ENCODE assay signal across 8 cellular contexts in genomic region chr11:75325713-75326438, GRCh38. TPM values are rescaled to one million over a fixed set of nuclear protein-coding genes. Genes with fewer than 3 reads are reported as not detected.
DNase-seq lines count a peak whose midpoint lies in the region; ATAC-seq, FAIRE-seq and TF ChIP-seq lines count a peak whose summit lies in the region.

No MANE protein-coding gene starts in this region.

- no peak overlapping the region for H3K4me3 ChIP-seq in A549

- no peak for FAIRE-seq in A549 (lab: Jason Lieb, UNC)

- ATAC-seq in A549 (peak; percentile 77 to 79), GM21381 (IDR thresholded peaks at IDR 0.05; ENCODE audit: unreplicated experiment) (no peak), GM21737 (IDR thresholded peaks at IDR 0.05; ENCODE audit: unreplicated experiment) (no peak)

- POLR2A ChIA-PET in A549 (lab: Yijun Ruan, JAX): interaction anchor here (0.7 to 1.0 kb wide), 2 partner anchors 14 to 64 kb away, joined by 3 read pairs; no protein-coding TSS in a partner anchor

- no peaks in the 10 kb centered on the region for H3K9me3 ChIP-seq in A549

- H3K4me3 Mint-ChIP-seq in activated naive CD8-positive, alpha-beta T cell treated with anti-CD3 and anti-CD28 coated beads for 36 hours: no peak overlapping the region
- H3K4me3 Mint-ChIP-seq in immature natural killer cell: peak overlapping the region in 4 of 5 donors; percentile 21 to 75 (median 35)

- peaks cover 66% of the 10 kb centered on the region for H3K4me1 Mint-ChIP-seq in activated naive CD8-positive, alpha-beta T cell treated with anti-CD3 and anti-CD28 coated beads for 36 hours
- H3K4me1 Mint-ChIP-seq in immature natural killer cell: peaks cover 78 to 79% of the 10 kb centered on the region in 2 donors

- peak overlapping the region; percentile 78 to 79 for H3K27ac ChIP-seq in A549

- TF ChIP-seq EP300 in A549 (IDR thresholded peaks at IDR 0.05): no peak

- CTCF ChIA-PET in A549 (lab: Yijun Ruan, JAX): interaction anchor here (0.7 to 10.9 kb wide), 9 partner anchors 11 to 205 kb away, joined by 3 to 147 read pairs (median 4); no protein-coding TSS in a partner anchor

- H3K27ac Mint-ChIP-seq in activated naive CD8-positive, alpha-beta T cell treated with anti-CD3 and anti-CD28 coated beads for 36 hours: peak overlapping the region; percentile 85
- peak overlapping the region; percentile 48 to 89 (median 76) for H3K27ac Mint-ChIP-seq in immature natural killer cell

- H3K4me2 ChIP-seq in A549: peak overlapping the region; percentile 75

- TF ChIP-seq POLR2A in A549 (IDR thresholded peaks at IDR 0.05; ENCODE audit: low read length): no peak

- H3K36me3 Mint-ChIP-seq in activated naive CD8-positive, alpha-beta T cell treated with anti-CD3 and anti-CD28 coated beads for 36 hours: peaks cover 10% of the 10 kb centered on the region
- H3K36me3 Mint-ChIP-seq in immature natural killer cell: peaks cover 3 to 10% (median 5%) of the 10 kb centered on the region in 3 donors

- DNase-seq in A549 (ENCODE audit: low read depth in 1 of 2, low spot score in 1 of 2): peak; percentile 83 to 84
- DNase-seq in M059J (ENCODE audit: low read depth): peak; percentile 84
- peak; percentile 76 for DNase-seq in activated naive CD8-positive, alpha-beta T cell treated with anti-CD3 and anti-CD28 coated beads for 36 hours
- no peak for DNase-seq in immature natural killer cell
- peak in 2 of 3 experiments; percentile 31 to 42 for DNase-seq in stimulated activated CD4-positive, alpha-beta T cell treated with anti-CD3 and anti-CD28 coated beads, TNF-alpha, amount 100 ng/mL, for 4 hours (ENCODE audit: low read depth in 3 of 3)
- DNase-seq in medulla oblongata (ENCODE audit: extremely low spot score): no peak

- H3K4me1 ChIP-seq in A549: peaks cover 68% of the 10 kb centered on the region

- H3K9me3 Mint-ChIP-seq in activated naive CD8-positive, alpha-beta T cell treated with anti-CD3 and anti-CD28 coated beads for 36 hours: no peaks in the 10 kb centered on the region
- H3K9me3 Mint-ChIP-seq in immature natural killer cell: no peaks in the 10 kb centered on the region

- 17% methylated on average over 10 of the region's 10 CpGs for WGBS in A549 (ENCODE audit: missing lambda C conversion rate)

- no peak for TF ChIP-seq CTCF in A549 (IDR thresholded peaks at IDR 0.05)

- no peaks in the 10 kb centered on the region for H3K27me3 Mint-ChIP-seq in activated naive CD8-positive, alpha-beta T cell treated with anti-CD3 and anti-CD28 coated beads for 36 hours
- H3K27me3 Mint-ChIP-seq in immature natural killer cell (ENCODE audit: low read depth in 3 of 3): no peaks in the 10 kb centered on the region

- TF ChIP-seq RAD21 in A549 (conservative IDR thresholded peaks at IDR 0.05 in 1 of 2, IDR thresholded peaks at IDR 0.05 in 1 of 2): no peak

TF ChIP-seq in A549, 52 proteins besides CTCF, POLR2A, EP300 and RAD21:
- TF ChIP-seq HOXB5 (CRISPR knock-in tag; IDR thresholded peaks at IDR 0.05): no peak
- TF ChIP-seq GATA3 (IDR thresholded peaks at IDR 0.05; ENCODE audit: borderline replicate concordance): peak; percentile 68
- no peak for TF ChIP-seq FOSL2 (IDR thresholded peaks at IDR 0.05)
- peak; percentile 70 for TF ChIP-seq FOSL2 (CRISPR knock-in tag; IDR thresholded peaks at IDR 0.05)
- TF ChIP-seq JUN (IDR thresholded peaks at IDR 0.05): 0 out of 5 replicates have a peak, but pooled peaks of 1 of the 2 experiments have one; percentile 23
- no peak for TF ChIP-seq KDM1A (IDR thresholded peaks at IDR 0.05; ENCODE audit: low read depth)
- peak; percentile 66; the same call in 1 of the 2 replicates for TF ChIP-seq MAX (IDR thresholded peaks at IDR 0.05)

RNA-seq across cellular contexts. Expression of gene ARRB1, which starts 25.6 kb away (rescaled TPM):
- polyA plus RNA-seq in A549 (2011; rRNA removed) (14.3 and 18.1 TPM in 2 replicates), A549 (2017; fragmentation: RNase III; extraction: RNeasy Plus Mini Kit Qiagen cat#74134 plus additional on column Dnase treatment) (4.9 to 8.4 TPM (median 6.8 TPM) in 3 replicates), immature natural killer cell (10 to 100 TPM; 28.7 to 51.1 (median 41.5) TPM)
- 4.8 TPM in 2 replicates for polyA plus RNA-seq in A549 (2012; cell fraction: cytosol; rRNA removed)
- 3.8 and 5.0 TPM in 2 replicates for polyA plus RNA-seq in A549 (2012; cell fraction: nucleus; rRNA removed)
- polyA minus RNA-seq in A549 (2011; rRNA and poly(A)+ RNA removed): 54.8 and 57.9 TPM in 2 replicates
- total RNA-seq in M059J (2014; rRNA removed; shearing (Covaris generic)): 5.8 and 9.1 TPM in 2 replicates
- 10 to 100 TPM; 25.6 to 26.3 TPM for total RNA-seq in activated naive CD8-positive, alpha-beta T cell treated with anti-CD3 and anti-CD28 coated beads for 36 hours

Comparison
In these comparisons a context has a peak if more than half of its experiments do, and no peak if none do; other contexts are left out.
1. ATAC-seq: peak in A549 (2 of 2); none in GM21381 (single experiment) and GM21737 (single experiment).
2. DNase-seq: peak in A549 (2 of 2), M059J (single experiment), activated naive CD8-positive, alpha-beta T cell treated with anti-CD3 and anti-CD28 coated beads for 36 hours (single experiment) and stimulated activated CD4-positive, alpha-beta T cell treated with anti-CD3 and anti-CD28 coated beads, TNF-alpha, amount 100 ng/mL, for 4 hours (2 of 3); none in immature natural killer cell (0 of 3) and medulla oblongata (single experiment).